ENCODE assay signal across 8 cellular contexts in genomic region chr5:82312373-82312856, GRCh38. TPM values are rescaled to one million over a fixed set of nuclear protein-coding genes. Genes with fewer than 3 reads are reported as not detected.
A peak's percentile ranks its signal among the peaks of the same experiment; 100 is the strongest.
DNase-seq lines count a peak whose midpoint lies in the region; FAIRE-seq and TF ChIP-seq lines count a peak whose summit lies in the region.

No MANE protein-coding gene starts in this region.

- intact Hi-C loops in endothelial cell of umbilical vein (cut with micrococcal nuclease), result loop anchor here (1.0 to 5.0 kb wide), 5 partner anchors 482 to 1400 kb away; no protein-coding TSS in a partner anchor

- H4K20me1 ChIP-seq in endothelial cell of umbilical vein (replicated peaks; ENCODE audit: control insufficient read depth, extremely low read depth, insufficient read depth, low read length), result no peaks in the 10 kb centered on the region

- H3K36me3 ChIP-seq in endothelial cell of umbilical vein (ENCODE audit: control insufficient read depth in 2 of 2, extremely low read depth in 1 of 2, insufficient read depth in 2 of 2, low read length in 2 of 2), result no peaks in the 10 kb centered on the region
- peaks cover 0 to 34% (median 0%) of the 10 kb centered on the region in 3 donors for H3K36me3 ChIP-seq in tibial nerve

- no TSS peak for BruUV-seq in endothelial cell of umbilical vein (replicated peaks; lab: Mats Ljungman, UMichigan)

- H3K4me2 ChIP-seq in endothelial cell of umbilical vein (ENCODE audit: insufficient read depth, low read length), result no peak overlapping the region

- H3K9ac ChIP-seq in endothelial cell of umbilical vein (replicated peaks; ENCODE audit: extremely low read depth, insufficient read depth, low read length), result no peak overlapping the region

- dilution Hi-C loops in endothelial cell of umbilical vein (cut with MboI; ENCODE audit: extremely low pct_ligation_motif_present, low sequenced_read_pairs), result no loop called here

- 42 to 43% methylated on average over 17 of the region's 17 CpGs for WGBS in tibial nerve, 2 donors

- no peak for TF ChIP-seq EP300 in tibial nerve (IDR thresholded peaks at IDR 0.05)

- peak; percentile 47 for TF ChIP-seq CTCF in GM12864 (IDR thresholded peaks at IDR 0.05; ENCODE audit: low read depth, low read length, missing control alignments)
- peak; percentile 54; the same call in 1 of the 2 replicates for TF ChIP-seq CTCF in VCaP (conservative IDR thresholded peaks at IDR 0.05)
- peak; percentile 77 to 90 for TF ChIP-seq CTCF in endothelial cell of umbilical vein (IDR thresholded peaks at IDR 0.05; ENCODE audit: extremely low read depth in 1 of 2, insufficient read depth in 1 of 2, low read depth in 1 of 2, low read length in 2 of 2)
- peak; percentile 59 to 77 (median 74) for TF ChIP-seq CTCF in tibial nerve (IDR thresholded peaks at IDR 0.05)

- H3K4me3 ChIP-seq in GM12864 (ENCODE audit: low read depth, low read length) (no peak overlapping the region), endothelial cell of umbilical vein (replicated peaks in 1 of 3; ENCODE audit: insufficient read depth in 1 of 3, low read depth in 1 of 3, low read length in 3 of 3) (no peak overlapping the region), tibial nerve (no peak overlapping the region)

- POLR2A ChIA-PET in endothelial cell of umbilical vein (lab: Charles Lee), result no interaction called here

- H3K9me3 ChIP-seq in endothelial cell of umbilical vein (replicated peaks; ENCODE audit: control insufficient read depth, insufficient read depth, low read length), result no peaks in the 10 kb centered on the region
- no peaks in the 10 kb centered on the region for H3K9me3 ChIP-seq in tibial nerve

- DNase-seq in A172 (ENCODE audit: low spot score), result peak; percentile 74
- no peak for DNase-seq in GM12864 (ENCODE audit: low read depth)
- DNase-seq in NCI-H187 (lab: John Stamatoyannopoulos, UW), result peak; percentile 10 to 25
- DNase-seq in endothelial cell of umbilical vein (ENCODE audit: low read depth, low spot score), result peak; percentile 63
- DNase-seq in middle frontal gyrus (ENCODE audit: extremely low spot score, low spot score), result peak; percentile 73
- peak; percentile 65 to 82 for DNase-seq in tibial nerve (ENCODE audit: low spot score in 2 of 2)
- DNase-seq in activated CD4-positive, CD25-positive, alpha-beta regulatory T cell treated with anti-CD3 and anti-CD28 coated beads, Interleukin-2, amount 50 U/mL, for 72 hours, result no peak

- no peak overlapping the region for H3K27ac ChIP-seq in VCaP
- H3K27ac ChIP-seq in endothelial cell of umbilical vein (ENCODE audit: insufficient read depth, low read depth, low read length), result no peak overlapping the region
- H3K27ac ChIP-seq in tibial nerve, result no peak overlapping the region

- no peaks in the 10 kb centered on the region for H3K9me1 ChIP-seq in endothelial cell of umbilical vein (replicated peaks; ENCODE audit: control insufficient read depth, extremely low read depth, insufficient read depth, low read length)

- H3K4me1 ChIP-seq in endothelial cell of umbilical vein (ENCODE audit: control insufficient read depth, extremely low read depth, insufficient read depth, low read length) (peaks cover 7% of the 10 kb centered on the region), tibial nerve (peaks cover 0 to 7% (median 0%) of the 10 kb centered on the region in 4 donors)

- no peaks in the 10 kb centered on the region for H3K79me2 ChIP-seq in endothelial cell of umbilical vein (ENCODE audit: control insufficient read depth, insufficient read depth, low read length)

- H3K27me3 ChIP-seq in endothelial cell of umbilical vein (ENCODE audit: control insufficient read depth in 2 of 2, insufficient read depth in 2 of 2, low read length in 2 of 2) (peaks cover 3 to 4% of the 10 kb centered on the region in 2 experiments), tibial nerve (no peaks in the 10 kb centered on the region)

- FAIRE-seq in endothelial cell of umbilical vein (lab: Jason Lieb, UNC), result peak; percentile 92

- TF ChIP-seq POLR2A in endothelial cell of umbilical vein (IDR thresholded peaks at IDR 0.05; ENCODE audit: low read depth, low read length) (no peak), tibial nerve (IDR thresholded peaks at IDR 0.05) (no peak)

- no peak overlapping the region for H2AFZ ChIP-seq in endothelial cell of umbilical vein (ENCODE audit: low read depth, low read length)

- CTCF ChIA-PET in endothelial cell of umbilical vein (lab: Charles Lee), result interaction anchor here (0.8 to 2.7 kb wide), 17 partner anchors 13 to 1252 kb away, joined by 3 to 15 read pairs (median 4); no protein-coding TSS in a partner anchor

TF ChIP-seq in endothelial cell of umbilical vein, 7 proteins besides CTCF, POLR2A, EP300 and RAD21:
- no peak for TF ChIP-seq POLR2AphosphoS5 (IDR thresholded peaks at IDR 0.05; ENCODE audit: insufficient read depth, low read depth, low read length)
- no peak for TF ChIP-seq JUN (IDR thresholded peaks at IDR 0.05; ENCODE audit: borderline replicate concordance, insufficient read depth, insufficient read length, low read depth)
- no peak for TF ChIP-seq FOS (IDR thresholded peaks at IDR 0.05; ENCODE audit: borderline replicate concordance, insufficient read depth, low read length)
- TF ChIP-seq MYC (IDR thresholded peaks at IDR 0.05; ENCODE audit: low read depth, low read length), result no peak
- no peak for TF ChIP-seq EZH2 (IDR thresholded peaks at IDR 0.05; ENCODE audit: borderline replicate concordance, low read depth, low read length, severe bottlenecking)
- no peak for TF ChIP-seq GATA2 (IDR thresholded peaks at IDR 0.05; ENCODE audit: insufficient read depth, insufficient read length, low read depth, low read length)
- TF ChIP-seq MAX (IDR thresholded peaks at IDR 0.05; ENCODE audit: insufficient read depth, insufficient read length), result no peak

RNA-seq across cellular contexts. Expression of gene RPS23, which starts 34.3 kb away (rescaled TPM):
- total RNA-seq in A172 (2014; rRNA removed; shearing (Covaris generic)), result 3,037 and 3,232 TPM in 2 replicates
- total RNA-seq in endothelial cell of umbilical vein, result 1,940 and 2,037 TPM in 2 replicates
- polyA plus RNA-seq in endothelial cell of umbilical vein, result 2,281 and 3,265 TPM in 2 replicates
- 7,003 and 8,106 TPM in 2 replicates for polyA plus RNA-seq in endothelial cell of umbilical vein (2011; cell fraction: cytosol; rRNA removed)
- 2,085 and 2,214 TPM in 2 replicates for polyA plus RNA-seq in endothelial cell of umbilical vein (2011; cell fraction: nucleus; rRNA removed)
- polyA plus RNA-seq in endothelial cell of umbilical vein (2012), result 4,587 and 6,166 TPM in 2 replicates
- polyA minus RNA-seq in endothelial cell of umbilical vein, result 784 and 931 TPM in 2 replicates
- polyA minus RNA-seq in endothelial cell of umbilical vein (2011; cell fraction: cytosol; rRNA and poly(A)+ RNA removed), result 851 TPM
- 107 and 118 TPM in 2 replicates for polyA minus RNA-seq in endothelial cell of umbilical vein (2011; cell fraction: nucleus; rRNA and poly(A)+ RNA removed)
- 1,000 to 10,000 TPM; 1,823 to 2,213 (median 2,095) TPM for total RNA-seq in tibial nerve

Comparison
In these comparisons a context has a peak if more than half of its experiments do, and no peak if none do; other contexts are left out.
1. DNase-seq: peak in A172 (single experiment), NCI-H187 (2 of 2), endothelial cell of umbilical vein (single experiment), middle frontal gyrus (single experiment) and tibial nerve (2 of 2); none in GM12864 (single experiment) and activated CD4-positive, CD25-positive, alpha-beta regulatory T cell treated with anti-CD3 and anti-CD28 coated beads, Interleukin-2, amount 50 U/mL, for 72 hours (single experiment).
2. Peak in every context shown above with its lines, with median percentiles within 50 percentile points of each other: CTCF ChIP-seq.